ENCODE assay signal across 18 cellular contexts in the genomic region with DNA sequence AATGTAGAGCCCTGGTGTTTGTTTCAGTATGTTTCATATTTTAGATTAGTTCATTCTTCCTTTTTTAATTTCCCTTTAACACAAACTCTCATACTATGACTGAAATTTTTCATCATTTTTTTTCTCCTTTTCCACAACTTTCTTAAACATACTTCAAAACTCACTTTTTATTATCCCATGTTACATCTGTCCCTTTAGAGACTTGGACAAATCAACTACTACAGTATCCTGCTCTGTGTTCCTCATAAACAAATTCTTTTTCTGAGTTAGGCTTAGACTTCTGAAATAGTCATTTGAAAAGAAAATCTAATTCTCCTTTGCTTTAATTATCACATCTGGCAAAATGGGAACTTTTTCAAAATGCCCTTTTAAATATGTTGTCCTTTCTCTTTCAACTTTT. TPM values are rescaled to one million over a fixed set of nuclear protein-coding genes. Genes with fewer than 3 reads are reported as not detected.
A peak's percentile ranks its signal among the peaks of the same experiment; 100 is the strongest.
DNase-seq lines count a peak whose midpoint lies in the region; ATAC-seq, FAIRE-seq and TF ChIP-seq lines count a peak whose summit lies in the region.
"Had no signal": no experiment of that assay in that cellular context is flagged by ENCODE, and none has a peak within 500 bp of the region (broad histone marks: within the 10 kb centered on the region; RNA-seq: fewer than 3 reads in every experiment).

No MANE protein-coding gene starts in this region.

- BruUV-seq in Calu3 (replicated peaks; lab: Mats Ljungman, UMichigan): no TSS peak

- peaks cover 70% of the 10 kb centered on the region for H3K4me1 Mint-ChIP-seq in Calu3 (ENCODE audit: low read depth, unreplicated experiment)
- H3K4me1 Mint-ChIP-seq in activated CD8-positive, alpha-beta T cell treated with anti-CD3 and anti-CD28 coated beads for 36 hours (ENCODE audit: low read depth): peaks cover 75% of the 10 kb centered on the region
- H3K4me1 Mint-ChIP-seq in mesothelial cell of epicardium: peaks cover 60% of the 10 kb centered on the region

- H3K4me1 ChIP-seq in BLaER1: peaks cover 63% of the 10 kb centered on the region

- H3K9ac ChIP-seq in BLaER1: 0 out of 2 replicates have a peak overlapping the region, but pooled peaks have one; percentile 3

- peaks cover 31% of the 10 kb centered on the region for H3K36me3 ChIP-seq in BLaER1
- H3K36me3 ChIP-seq: Peyer's patch, thyroid gland had no signal

- no peak for TF ChIP-seq CTCF in Calu3 (IDR thresholded peaks at IDR 0.05; ENCODE audit: unreplicated experiment)
- TF ChIP-seq CTCF in activated CD8-positive, alpha-beta T cell treated with anti-CD3 and anti-CD28 coated beads for 36 hours (IDR thresholded peaks at IDR 0.05): no peak
- no peak for TF ChIP-seq CTCF in mesothelial cell of epicardium (IDR thresholded peaks at IDR 0.05; ENCODE audit: unreplicated experiment)

- H3K4me2 ChIP-seq in BLaER1: peak overlapping the region; percentile 35

- FAIRE-seq in HTR-8/SVneo (lab: Jason Lieb, UNC): no peak
- FAIRE-seq: colon had no signal

- H3K27me3 ChIP-seq in BLaER1: no peaks in the 10 kb centered on the region
- H3K27me3 ChIP-seq: BE2C, MG63, Peyer's patch, thyroid gland had no signal

- H3K9me3 Mint-ChIP-seq in Calu3 (ENCODE audit: low read depth, unreplicated experiment): no peaks in the 10 kb centered on the region
- no peaks in the 10 kb centered on the region for H3K9me3 Mint-ChIP-seq in activated CD8-positive, alpha-beta T cell treated with anti-CD3 and anti-CD28 coated beads for 36 hours
- H3K9me3 Mint-ChIP-seq in mesothelial cell of epicardium: no peaks in the 10 kb centered on the region

- peaks cover 100% of the 10 kb centered on the region for H4K20me1 ChIP-seq in BLaER1

- H3K27ac Mint-ChIP-seq in Calu3 (ENCODE audit: unreplicated experiment) (peak overlapping the region; percentile 30), mesothelial cell of epicardium (peak overlapping the region; percentile 36)
- H3K27ac Mint-ChIP-seq in activated CD8-positive, alpha-beta T cell treated with anti-CD3 and anti-CD28 coated beads for 36 hours: peak overlapping the region; percentile 77

- no peak overlapping the region for H3K27ac ChIP-seq in BLaER1
- H3K27ac ChIP-seq: Peyer's patch, thyroid gland had no signal

- no peaks in the 10 kb centered on the region for H3K9me3 ChIP-seq in BLaER1
- H3K9me3 ChIP-seq: BE2C, MG63, Peyer's patch, thyroid gland had no signal

- intact Hi-C loops in Calu3 (cut with micrococcal nuclease; ENCODE audit: unreplicated experiment): no loop called here
- intact Hi-C loops in activated CD8-positive, alpha-beta T cell treated with anti-CD3 and anti-CD28 coated beads for 36 hours (cut with micrococcal nuclease): no loop called here

- H3K4me3 ChIP-seq in BLaER1: no peak overlapping the region
- H3K4me3 ChIP-seq: MG63, Peyer's patch, thyroid gland had no signal

- H3K4me3 Mint-ChIP-seq in Calu3 (ENCODE audit: low read depth, unreplicated experiment): no peak overlapping the region
- no peak overlapping the region for H3K4me3 Mint-ChIP-seq in activated CD8-positive, alpha-beta T cell treated with anti-CD3 and anti-CD28 coated beads for 36 hours
- no peak overlapping the region for H3K4me3 Mint-ChIP-seq in mesothelial cell of epicardium

- H3K27me3 Mint-ChIP-seq in Calu3 (ENCODE audit: unreplicated experiment) (no peaks in the 10 kb centered on the region), mesothelial cell of epicardium (ENCODE audit: low read depth) (no peaks in the 10 kb centered on the region)
- no peaks in the 10 kb centered on the region for H3K27me3 Mint-ChIP-seq in activated CD8-positive, alpha-beta T cell treated with anti-CD3 and anti-CD28 coated beads for 36 hours

- H3K36me3 Mint-ChIP-seq in Calu3 (ENCODE audit: insufficient read depth, unreplicated experiment) (peaks cover 29% of the 10 kb centered on the region), mesothelial cell of epicardium (peaks cover 1% of the 10 kb centered on the region)
- H3K36me3 Mint-ChIP-seq in activated CD8-positive, alpha-beta T cell treated with anti-CD3 and anti-CD28 coated beads for 36 hours (ENCODE audit: low read depth): peaks cover 32% of the 10 kb centered on the region

- POLR2A ChIA-PET in activated CD8-positive, alpha-beta T cell treated with anti-CD3 and anti-CD28 coated beads for 36 hours (lab: Charles Lee): interaction anchor here (0.7 to 30.1 kb wide), 4 partner anchors 9 to 28 kb away, joined by 3 to 384 read pairs (median 43); partner anchors contain the start of gene MATR3

- DNase-seq in Calu3 (no peak), mesothelial cell of epicardium (ENCODE audit: low spot score in 2 of 2, unreplicated experiment in 2 of 2) (no peak), HuH-7.5 (ENCODE audit: low spot score) (no peak), HTR-8/SVneo (ENCODE audit: insufficient read length, low spot score) (no peak)
- no peak for DNase-seq in activated CD8-positive, alpha-beta T cell treated with anti-CD3 and anti-CD28 coated beads for 36 hours
- DNase-seq in activated effector memory CD4-positive, alpha-beta T cell treated with anti-CD3 and anti-CD28 coated beads, Interleukin-2, amount 50 U/mL, for 16 hours: no peak
- DNase-seq: activated CD8-positive, alpha-beta memory T cell treated with anti-CD3 and anti-CD28 coated beads for 24 hours; amniotic stem cell; BE2C; EL; MG63; NCI-H1930; NCI-H524 treated with DMSO at 0.1 percent for 48 hours; Peyer's patch; thyroid gland had no signal

- no peak for ATAC-seq in activated CD8-positive, alpha-beta T cell treated with anti-CD3 and anti-CD28 coated beads for 36 hours
- no peak for ATAC-seq in activated CD4-positive, CD25-positive, alpha-beta regulatory T cell treated with anti-CD3 and anti-CD28 coated beads, Interleukin-2, amount 50 U/mL, for 24 hours

- CTCF ChIA-PET in Calu3 (lab: Charles Lee): no interaction called here
- CTCF ChIA-PET in activated CD8-positive, alpha-beta T cell treated with anti-CD3 and anti-CD28 coated beads for 36 hours (lab: Charles Lee): no interaction called here

RNA-seq across cellular contexts. Expression of gene MATR3, which starts 15.3 kb away (rescaled TPM):
- total RNA-seq in Calu3 (2022): 228 and 230 TPM in 2 replicates
- 100 to 1,000 TPM; 181 to 209 TPM for total RNA-seq in activated CD8-positive, alpha-beta T cell treated with anti-CD3 and anti-CD28 coated beads for 36 hours
- total RNA-seq in mesothelial cell of epicardium: 267 to 318 TPM (median 280 TPM) in 3 replicates

RNA-seq across cellular contexts. Expression of gene PAIP2, which starts 32.9 kb away (rescaled TPM):
- total RNA-seq in Calu3 (2022) (73.0 and 81.2 TPM in 2 replicates), mesothelial cell of epicardium (86.6 to 93.4 TPM (median 88.2 TPM) in 3 replicates)
- total RNA-seq in activated CD8-positive, alpha-beta T cell treated with anti-CD3 and anti-CD28 coated beads for 36 hours: 100 to 1,000 TPM; 110 to 113 TPM
